Comparison of ENCODE assay signal across 27 cellular contexts in genomic region chr14:64799555-64799954, GRCh38.
"Had no signal": no experiment of that assay in that cellular context is flagged by ENCODE, and none has a peak within 500 bp of the region (broad histone marks: within the 10 kb centered on the region; RNA-seq: fewer than 3 reads in every experiment).

No MANE protein-coding gene starts in this region.

- H3K9me3 ChIP-seq: ascending aorta, breast epithelium had no signal

- H3K27me3 Mint-ChIP-seq: activated T-cell treated with anti-CD3 and anti-CD28 coated beads, Interleukin-2, amount 50 U/mL, for 24 hours; brain had no signal

- H3K4me3 Mint-ChIP-seq: activated B cell treated with CpG ODN at 0.5 μM for 24 hours; activated CD4-positive, alpha-beta memory T cell treated with anti-CD3 and anti-CD28 coated beads, Interleukin-2, amount 10 ng/mL, durations not matched to agents 7 days and 5 days; activated CD4-positive, alpha-beta T cell treated with anti-CD3 and anti-CD28 coated beads, Interleukin-2, amount 10 ng/mL, durations not matched to agents 24 days and 14 days; activated naive CD4-positive, alpha-beta T cell treated with anti-CD3 and anti-CD28 coated beads, Interleukin-2, amount 10 ng/mL, durations not matched to agents 7 days and 5 days; activated naive CD8-positive, alpha-beta T cell treated with anti-CD3 and anti-CD28 coated beads, Interleukin-2, amount 10 ng/mL, durations not matched to agents 7 days and 5 days; activated T-cell treated with anti-CD3 and anti-CD28 coated beads, Interleukin-2, amount 50 U/mL, for 24 hours; activated T-cell treated with anti-CD3 and anti-CD28 coated beads, Interleukin-2, amount 50 U/mL, for 72 hours; brain; dendritic cell treated with granulocyte-macrophage colony-stimulating factor and Interleukin-4, amounts not matched to agents 40 ng/mL and 50 ng/mL, for 4 days; endodermal cell; T-cell; T-helper 1 cell treated with Interleukin-12 subunit alpha and Interleukin-12 subunit beta and Interleukin-4 antibody, amounts not matched to agents 30 μg/mL and 1 μg/mL, for 36 hours had no signal

- H3K36me3 ChIP-seq: ascending aorta, breast epithelium, cardiac muscle cell, WERI-Rb-1 had no signal

- H3K4me1 ChIP-seq: ascending aorta, breast epithelium had no signal

- H3K4me3 ChIP-seq: ascending aorta, breast epithelium, cardiac muscle cell, coronary artery, dorsolateral prefrontal cortex had no signal

- DNase-seq: activated B cell treated with CpG ODN at 0.5 μM for 24 hours; activated CD8-positive, alpha-beta memory T cell treated with anti-CD3 and anti-CD28 coated beads, Interleukin-2, amount 50 U/mL, for 48 hours; activated gamma-delta T cell; activated naive CD4-positive, alpha-beta T cell; activated naive CD8-positive, alpha-beta T cell treated with anti-CD3 and anti-CD28 coated beads, Interleukin-2, amount 10 ng/mL, durations not matched to agents 7 days and 5 days; activated T-cell treated with anti-CD3 and anti-CD28 coated beads for 4 hours; activated T-cell treated with anti-CD3 and anti-CD28 coated beads, Interleukin-2, amount 50 U/mL, for 24 hours; activated T-cell treated with anti-CD3 and anti-CD28 coated beads, Interleukin-2, amount 50 U/mL, for 72 hours; central memory CD4-positive, alpha-beta T cell; cerebellar nuclear complex; dorsolateral prefrontal cortex; effector memory CD4-positive, alpha-beta T cell; T-helper 9 cell had no signal

- ATAC-seq: activated naive CD4-positive, alpha-beta T cell treated with anti-CD3 and anti-CD28 coated beads, Interleukin-2, amount 50 U/mL, for 72 hours; activated T-cell treated with anti-CD3 and anti-CD28 coated beads, Interleukin-2, amount 50 U/mL, for 72 hours; T-cell had no signal

- H3K36me3 Mint-ChIP-seq: activated naive CD4-positive, alpha-beta T cell treated with anti-CD3 and anti-CD28 coated beads, Interleukin-2, amount 10 ng/mL, durations not matched to agents 7 days and 5 days; activated naive CD4-positive, alpha-beta T cell treated with anti-CD3 and anti-CD28 coated beads, Interleukin-2, amount 50 U/mL, for 72 hours; activated naive CD8-positive, alpha-beta T cell treated with anti-CD3 and anti-CD28 coated beads, Interleukin-2, amount 10 ng/mL, durations not matched to agents 7 days and 5 days; T-cell had no signal

- H3K4me1 Mint-ChIP-seq: activated B cell treated with CpG ODN at 0.5 μM for 24 hours; activated CD4-positive, alpha-beta memory T cell treated with anti-CD3 and anti-CD28 coated beads, Interleukin-2, amount 10 ng/mL, durations not matched to agents 7 days and 5 days; activated CD4-positive, alpha-beta T cell treated with anti-CD3 and anti-CD28 coated beads, Interleukin-2, amount 10 ng/mL, durations not matched to agents 24 days and 14 days; activated naive CD4-positive, alpha-beta T cell treated with anti-CD3 and anti-CD28 coated beads, Interleukin-2, amount 10 ng/mL, durations not matched to agents 7 days and 5 days; activated naive CD8-positive, alpha-beta T cell treated with anti-CD3 and anti-CD28 coated beads, Interleukin-2, amount 10 ng/mL, durations not matched to agents 7 days and 5 days; endodermal cell; T-cell had no signal

- H3K27ac ChIP-seq: ascending aorta, breast epithelium, cardiac muscle cell, coronary artery, WERI-Rb-1 had no signal

- H3K27ac Mint-ChIP-seq: activated B cell treated with CpG ODN at 0.5 μM for 24 hours; activated CD4-positive, alpha-beta memory T cell treated with anti-CD3 and anti-CD28 coated beads, Interleukin-2, amount 10 ng/mL, durations not matched to agents 7 days and 5 days; activated CD4-positive, alpha-beta T cell treated with anti-CD3 and anti-CD28 coated beads, Interleukin-2, amount 10 ng/mL, durations not matched to agents 24 days and 14 days; activated naive CD4-positive, alpha-beta T cell treated with anti-CD3 and anti-CD28 coated beads, Interleukin-2, amount 10 ng/mL, durations not matched to agents 7 days and 5 days; activated naive CD4-positive, alpha-beta T cell treated with anti-CD3 and anti-CD28 coated beads, Interleukin-2, amount 50 U/mL, for 72 hours; activated naive CD8-positive, alpha-beta T cell treated with anti-CD3 and anti-CD28 coated beads, Interleukin-2, amount 10 ng/mL, durations not matched to agents 7 days and 5 days; activated T-cell treated with anti-CD3 and anti-CD28 coated beads, Interleukin-2, amount 50 U/mL, for 24 hours; brain; dendritic cell treated with granulocyte-macrophage colony-stimulating factor and Interleukin-4, amounts not matched to agents 40 ng/mL and 50 ng/mL, for 4 days; endodermal cell; T-cell; T-helper 1 cell treated with Interleukin-12 subunit alpha and Interleukin-12 subunit beta and Interleukin-4 antibody, amounts not matched to agents 30 μg/mL and 1 μg/mL, for 36 hours had no signal

- H3K27me3 ChIP-seq: ascending aorta, breast epithelium, cardiac muscle cell, dorsolateral prefrontal cortex had no signal

- H3K9me3 Mint-ChIP-seq: activated B cell treated with CpG ODN at 0.5 μM for 24 hours; activated CD4-positive, alpha-beta memory T cell treated with anti-CD3 and anti-CD28 coated beads, Interleukin-2, amount 10 ng/mL, durations not matched to agents 7 days and 5 days; activated CD4-positive, alpha-beta T cell treated with anti-CD3 and anti-CD28 coated beads, Interleukin-2, amount 10 ng/mL, durations not matched to agents 24 days and 14 days; activated naive CD4-positive, alpha-beta T cell treated with anti-CD3 and anti-CD28 coated beads, Interleukin-2, amount 10 ng/mL, durations not matched to agents 7 days and 5 days; activated naive CD4-positive, alpha-beta T cell treated with anti-CD3 and anti-CD28 coated beads, Interleukin-2, amount 50 U/mL, for 72 hours; activated naive CD8-positive, alpha-beta T cell treated with anti-CD3 and anti-CD28 coated beads, Interleukin-2, amount 10 ng/mL, durations not matched to agents 7 days and 5 days; activated T-cell treated with anti-CD3 and anti-CD28 coated beads, Interleukin-2, amount 50 U/mL, for 24 hours; activated T-cell treated with anti-CD3 and anti-CD28 coated beads, Interleukin-2, amount 50 U/mL, for 72 hours; brain; dendritic cell treated with granulocyte-macrophage colony-stimulating factor and Interleukin-4, amounts not matched to agents 40 ng/mL and 50 ng/mL, for 4 days; endodermal cell; T-cell; T-helper 1 cell treated with Interleukin-12 subunit alpha and Interleukin-12 subunit beta and Interleukin-4 antibody, amounts not matched to agents 30 μg/mL and 1 μg/mL, for 36 hours had no signal
